ENCODE assay signal across 10 cellular contexts in genomic region chr6:42520786-42521607, GRCh38. TPM values are rescaled to one million over a fixed set of nuclear protein-coding genes. Genes with fewer than 3 reads are reported as not detected.
DNase-seq lines count a peak whose midpoint lies in the region; ATAC-seq lines count a peak whose summit lies in the region.
"Had no signal": no experiment of that assay in that cellular context is flagged by ENCODE, and none has a peak within 500 bp of the region (broad histone marks: within the 10 kb centered on the region; RNA-seq: fewer than 3 reads in every experiment).

No MANE protein-coding gene starts in this region.

- DNase-seq in AG08395 (ENCODE audit: low spot score) (peak; percentile 65), HT1080 (ENCODE audit: low read depth) (peak; percentile 64), mucosa of gallbladder (ENCODE audit: low spot score) (no peak), globus pallidus (ENCODE audit: low spot score) (no peak)
- DNase-seq in activated naive CD8-positive, alpha-beta T cell treated with anti-CD3 and anti-CD28 coated beads for 36 hours, result peak; percentile 8
- no peak for DNase-seq in NK-92 treated with Interleukin-12 subunit alpha and Interleukin-12 subunit beta, amount 100 ng/mL, for 24 hours (lab: John Stamatoyannopoulos, UW)
- DNase-seq: NCI-H1694 treated with DMSO at 0.1 percent for 48 hours; stimulated activated naive CD4-positive, alpha-beta T cell had no signal

- no peak overlapping the region for H3K4me3 Mint-ChIP-seq in activated naive CD8-positive, alpha-beta T cell treated with anti-CD3 and anti-CD28 coated beads for 36 hours

- H3K27ac Mint-ChIP-seq in activated naive CD8-positive, alpha-beta T cell treated with anti-CD3 and anti-CD28 coated beads for 36 hours, result peak overlapping the region; percentile 90

- H3K36me3 Mint-ChIP-seq in activated naive CD8-positive, alpha-beta T cell treated with anti-CD3 and anti-CD28 coated beads for 36 hours, result peaks cover 4% of the 10 kb centered on the region

- peaks cover 7% of the 10 kb centered on the region for H3K9me3 Mint-ChIP-seq in activated naive CD8-positive, alpha-beta T cell treated with anti-CD3 and anti-CD28 coated beads for 36 hours

- ATAC-seq in GM19328 (IDR thresholded peaks at IDR 0.05; ENCODE audit: unreplicated experiment) (peak; percentile 42), GM21825 (IDR thresholded peaks at IDR 0.05; ENCODE audit: unreplicated experiment) (no peak)

- H3K4me1 Mint-ChIP-seq in activated naive CD8-positive, alpha-beta T cell treated with anti-CD3 and anti-CD28 coated beads for 36 hours, result peaks cover 9% of the 10 kb centered on the region

- no peaks in the 10 kb centered on the region for H3K27me3 Mint-ChIP-seq in activated naive CD8-positive, alpha-beta T cell treated with anti-CD3 and anti-CD28 coated beads for 36 hours

RNA-seq across cellular contexts. Expression of gene UBR2, which starts 42.8 kb away (rescaled TPM):
- total RNA-seq in HT1080 (2014; rRNA removed; shearing (Covaris generic)), result 13.0 and 14.9 TPM in 2 replicates
- polyA plus RNA-seq in HT1080 (2015; cell fraction: cytosol; rRNA removed), result 5.4 and 8.7 TPM in 2 replicates
- 33.3 and 38.2 TPM in 2 replicates for polyA plus RNA-seq in HT1080 (2015; cell fraction: nucleus; rRNA removed)
- total RNA-seq in activated naive CD8-positive, alpha-beta T cell treated with anti-CD3 and anti-CD28 coated beads for 36 hours, result 10 to 100 TPM; 18.7 to 19.5 TPM
- 33.3 TPM for total RNA-seq in mucosa of gallbladder

Comparison
In these comparisons a context has a peak if more than half of its experiments do, and no peak if none do; other contexts are left out.
1. DNase-seq: peak in AG08395 (single experiment), HT1080 (single experiment) and activated naive CD8-positive, alpha-beta T cell treated with anti-CD3 and anti-CD28 coated beads for 36 hours (single experiment); none in NK-92 treated with Interleukin-12 subunit alpha and Interleukin-12 subunit beta, amount 100 ng/mL, for 24 hours (single experiment), mucosa of gallbladder (single experiment) and globus pallidus (single experiment).